In the genomic region with DNA sequence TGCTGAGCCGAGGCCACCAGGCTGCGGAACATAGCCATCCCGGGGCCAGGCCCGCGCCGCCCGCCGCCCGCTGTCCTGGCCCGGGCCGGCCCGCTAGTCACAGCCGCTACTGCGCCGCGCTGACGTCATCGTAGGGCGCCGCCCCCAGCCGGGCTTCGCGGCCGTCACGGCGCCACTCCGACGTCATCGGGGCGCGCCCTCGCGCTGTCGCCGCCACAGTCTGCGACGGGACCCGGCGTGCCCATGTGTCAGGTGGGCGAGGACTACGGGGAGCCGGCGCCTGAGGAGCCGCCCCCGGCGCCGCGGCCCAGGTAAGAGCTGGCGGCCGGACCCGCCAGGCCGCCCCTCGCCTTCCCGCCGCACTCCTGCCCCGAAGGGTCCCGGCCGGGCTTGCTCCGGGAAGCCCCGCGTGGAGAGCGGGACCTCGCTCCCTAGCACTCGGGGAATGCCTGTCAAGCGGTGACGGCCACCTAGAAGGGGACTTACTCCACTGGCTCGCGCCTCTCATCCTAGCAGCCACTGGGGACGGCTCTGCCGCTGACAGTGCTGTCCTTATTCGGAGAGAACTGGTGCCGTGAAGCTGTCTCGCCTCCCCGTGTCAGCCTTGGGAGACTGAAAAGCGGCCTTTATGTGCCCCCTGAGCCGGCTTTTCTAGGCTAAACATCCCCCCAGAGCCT, we compare ENCODE assay signal across 8 cellular contexts. TPM values are rescaled to one million over a fixed set of nuclear protein-coding genes. Genes with fewer than 3 reads are reported as not detected.
DNase-seq lines count a peak whose midpoint lies in the region; ATAC-seq, FAIRE-seq and TF ChIP-seq lines count a peak whose summit lies in the region.

A gene (plus strand): TSS at position 216 of the 677 bp plus-strand sequence. CDS start 28 bp downstream, at position 244.
A gene with protein sequence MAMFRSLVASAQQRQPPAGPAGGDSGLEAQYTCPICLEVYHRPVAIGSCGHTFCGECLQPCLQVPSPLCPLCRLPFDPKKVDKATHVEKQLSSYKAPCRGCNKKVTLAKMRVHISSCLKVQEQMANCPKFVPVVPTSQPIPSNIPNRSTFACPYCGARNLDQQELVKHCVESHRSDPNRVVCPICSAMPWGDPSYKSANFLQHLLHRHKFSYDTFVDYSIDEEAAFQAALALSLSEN (minus strand): TSS at position 121 of the 677 bp plus-strand sequence. CDS start 83 bp downstream, at position 38.

- peaks cover 12% of the 10 kb centered on the region for H3K4me1 Mint-ChIP-seq in astrocyte (ENCODE audit: low read depth, unreplicated experiment)

- DNase-seq in GM12865 (ENCODE audit: low read depth): peak; percentile 91
- DNase-seq in NCI-H1105 treated with DMSO at 0.1 percent for 48 hours (lab: John Stamatoyannopoulos, UW): peak; percentile 33
- peak; percentile 94 for DNase-seq in T-helper 9 cell
- DNase-seq in astrocyte (ENCODE audit: low read depth): peak; percentile 75
- DNase-seq in hepatic stellate cell (ENCODE audit: low spot score): peak; percentile 98
- DNase-seq in renal cortical epithelial cell (ENCODE audit: low read depth): peak; percentile 57

- H4K20me1 ChIP-seq in astrocyte (ENCODE audit: insufficient read depth, low read length): peaks cover 61% of the 10 kb centered on the region

- no peaks in the 10 kb centered on the region for H3K9me3 Mint-ChIP-seq in astrocyte (ENCODE audit: unreplicated experiment)

- H3K36me3 ChIP-seq in astrocyte (ENCODE audit: insufficient read depth, low read length): peaks cover 3% of the 10 kb centered on the region

- H3K79me2 ChIP-seq in astrocyte (ENCODE audit: insufficient read depth, low read length): peaks cover 92% of the 10 kb centered on the region

- no peak for FAIRE-seq in astrocyte (lab: Jason Lieb, UNC)

- H3K27ac Mint-ChIP-seq in astrocyte (ENCODE audit: unreplicated experiment): peak within 1 kb of the TSS; percentile 84

- peak within 1 kb of the TSS; percentile 96 for H3K4me2 ChIP-seq in astrocyte (ENCODE audit: low read length)

- H3K27ac ChIP-seq in astrocyte (ENCODE audit: low read depth, low read length): peak within 1 kb of the TSS; percentile 50

- ATAC-seq in HG02610 (IDR thresholded peaks at IDR 0.05; ENCODE audit: unreplicated experiment) (peak; percentile 69), HG02884 (IDR thresholded peaks at IDR 0.05; ENCODE audit: unreplicated experiment) (no peak)

- peaks cover 27% of the 10 kb centered on the region for H3K4me1 ChIP-seq in astrocyte (ENCODE audit: insufficient read depth, low read length)

- no peak for TF ChIP-seq CTCF in GM12865 (IDR thresholded peaks at IDR 0.05; ENCODE audit: insufficient read depth, low read depth, low read length, missing control alignments)
- no peak for TF ChIP-seq CTCF in astrocyte (IDR thresholded peaks at IDR 0.05; ENCODE audit: insufficient read depth, low read depth, low read length)

- no peaks in the 10 kb centered on the region for H3K27me3 Mint-ChIP-seq in astrocyte (ENCODE audit: low read depth, unreplicated experiment)

- peak within 1 kb of the TSS; percentile 70 for H3K4me3 ChIP-seq in GM12865 (ENCODE audit: low read depth, low read length)
- H3K4me3 ChIP-seq in astrocyte (ENCODE audit: insufficient read depth, low read depth, low read length): peak within 1 kb of the TSS; percentile 88

- no peaks in the 10 kb centered on the region for H3K36me3 Mint-ChIP-seq in astrocyte (ENCODE audit: low read depth, unreplicated experiment)

- peak within 1 kb of the TSS; percentile 92 for H3K4me3 Mint-ChIP-seq in astrocyte (ENCODE audit: unreplicated experiment)

- no peaks in the 10 kb centered on the region for H3K27me3 ChIP-seq in astrocyte (ENCODE audit: insufficient read depth, low read length)

- H3K9ac ChIP-seq in astrocyte (ENCODE audit: low read length): peak within 1 kb of the TSS; percentile 89

- no peaks in the 10 kb centered on the region for H3K9me3 ChIP-seq in astrocyte (ENCODE audit: insufficient read depth, low read depth, low read length)

- H2AFZ ChIP-seq in astrocyte (ENCODE audit: low read depth, low read length): peak within 1 kb of the TSS; percentile 67

RNA-seq across cellular contexts. Expression of the first gene that starts in this region (rescaled TPM):
- total RNA-seq in astrocyte: 18.3 and 22.5 TPM in 2 replicates
- 5.6 and 11.1 TPM in 2 replicates for total RNA-seq in renal cortical epithelial cell

RNA-seq across cellular contexts. Expression of the second gene that starts in this region (rescaled TPM):
- total RNA-seq in astrocyte: 15.4 and 15.6 TPM in 2 replicates
- 8.4 and 9.7 TPM in 2 replicates for total RNA-seq in renal cortical epithelial cell

Comparison
In these comparisons a context has a peak if more than half of its experiments do, and no peak if none do; other contexts are left out.
1. DNase-seq: peak in every context shown above with its lines; median percentile 98 in hepatic stellate cell; 94 in T-helper 9 cell; 91 in GM12865; 75 in astrocyte; 57 in renal cortical epithelial cell; 33 in NCI-H1105 treated with DMSO at 0.1 percent for 48 hours.